ENCODE assay signal across 8 cellular contexts in genomic region chr2:87324335-87325049, GRCh38.
DNase-seq lines count a peak whose midpoint lies in the region; ATAC-seq, FAIRE-seq and TF ChIP-seq lines count a peak whose summit lies in the region.
"Not testable (repeated sequence)": the region's sequence is repeated elsewhere in the genome, so short reads cannot be mapped to it uniquely, and the experiment has no call there.

No MANE protein-coding gene starts in this region.

- not testable (repeated sequence) for H3K36me3 ChIP-seq in PC-9 (ENCODE audit: low read depth); endothelial cell of umbilical vein (ENCODE audit: control insufficient read depth in 2 of 2, extremely low read depth in 1 of 2, insufficient read depth in 2 of 2, low read length in 2 of 2); heart left ventricle

- peak overlapping the region; percentile 57 for H3K27ac ChIP-seq in PC-9
- H3K27ac ChIP-seq in endothelial cell of umbilical vein (ENCODE audit: insufficient read depth, low read depth, low read length); heart left ventricle: not testable (repeated sequence)

- not testable (repeated sequence) for TF ChIP-seq CTCF in PC-9 (conservative IDR thresholded peaks at IDR 0.05); endothelial cell of umbilical vein (IDR thresholded peaks at IDR 0.05; ENCODE audit: extremely low read depth in 1 of 2, insufficient read depth in 1 of 2, low read depth in 1 of 2, low read length in 2 of 2); heart left ventricle (IDR thresholded peaks at IDR 0.05)

- CTCF ChIA-PET in PC-9 (lab: Charles Lee); activated CD4-positive, alpha-beta memory T cell treated with anti-CD3 and anti-CD28 coated beads for 36 hours (lab: Charles Lee); endothelial cell of umbilical vein (lab: Charles Lee): not testable (repeated sequence)

- H3K4me3 Mint-ChIP-seq in activated CD4-positive, alpha-beta memory T cell treated with anti-CD3 and anti-CD28 coated beads for 36 hours, result peak overlapping the region; percentile 63
- H3K4me3 Mint-ChIP-seq in activated naive CD8-positive, alpha-beta T cell, result peak overlapping the region; percentile 27
- H3K4me3 Mint-ChIP-seq in natural killer cell treated with Interleukin-12 subunit alpha and Interleukin-12 subunit beta and Interleukin-15 and Interleukin-18, amount 100 ng/mL, for 72 hours, result peak overlapping the region; percentile 60
- H3K4me3 Mint-ChIP-seq in stimulated activated naive CD8-positive, alpha-beta T cell treated with anti-CD3 and anti-CD28 coated beads, Interleukin-15, Interleukin-2, amounts not matched to agents 100 ng/mL and 50 ng/mL, for 24 hours, result peak overlapping the region; percentile 64

- peak overlapping the region; percentile 37 for H3K4me2 ChIP-seq in PC-9
- not testable (repeated sequence) for H3K4me2 ChIP-seq in endothelial cell of umbilical vein (ENCODE audit: insufficient read depth, low read length)

- peak in 3 of 4 donors; percentile 45 to 71 (median 68) for ATAC-seq in heart left ventricle
- peak; percentile 76 to 81 for ATAC-seq in natural killer cell treated with Interleukin-12 subunit alpha and Interleukin-12 subunit beta and Interleukin-15 and Interleukin-18, amount 100 ng/mL, for 72 hours

- H4K20me1 ChIP-seq in PC-9 (ENCODE audit: insufficient read depth); endothelial cell of umbilical vein (replicated peaks; ENCODE audit: control insufficient read depth, extremely low read depth, insufficient read depth, low read length): not testable (repeated sequence)

- POLR2A ChIA-PET in PC-9 (lab: Charles Lee; ENCODE audit: unreplicated experiment); activated CD4-positive, alpha-beta memory T cell treated with anti-CD3 and anti-CD28 coated beads for 36 hours (lab: Charles Lee); endothelial cell of umbilical vein (lab: Charles Lee): not testable (repeated sequence)

- not testable (repeated sequence) for H3K36me3 Mint-ChIP-seq in activated CD4-positive, alpha-beta memory T cell treated with anti-CD3 and anti-CD28 coated beads for 36 hours; activated naive CD8-positive, alpha-beta T cell; natural killer cell treated with Interleukin-12 subunit alpha and Interleukin-12 subunit beta and Interleukin-15 and Interleukin-18, amount 100 ng/mL, for 72 hours; stimulated activated naive CD8-positive, alpha-beta T cell treated with anti-CD3 and anti-CD28 coated beads, Interleukin-15, Interleukin-2, amounts not matched to agents 100 ng/mL and 50 ng/mL, for 24 hours (ENCODE audit: low read depth)

- dilution Hi-C loops in endothelial cell of umbilical vein (cut with MboI; ENCODE audit: extremely low pct_ligation_motif_present, low sequenced_read_pairs), result not testable (repeated sequence)

- peaks cover 28% of the 10 kb centered on the region for H3K4me1 Mint-ChIP-seq in activated CD4-positive, alpha-beta memory T cell treated with anti-CD3 and anti-CD28 coated beads for 36 hours (ENCODE audit: low read depth)
- not testable (repeated sequence) for H3K4me1 Mint-ChIP-seq in activated naive CD8-positive, alpha-beta T cell (ENCODE audit: low read depth)
- H3K4me1 Mint-ChIP-seq in natural killer cell treated with Interleukin-12 subunit alpha and Interleukin-12 subunit beta and Interleukin-15 and Interleukin-18, amount 100 ng/mL, for 72 hours (ENCODE audit: low read depth in 2 of 2), result peaks cover 8 to 11% of the 10 kb centered on the region in 2 donors
- peaks cover 22% of the 10 kb centered on the region for H3K4me1 Mint-ChIP-seq in stimulated activated naive CD8-positive, alpha-beta T cell treated with anti-CD3 and anti-CD28 coated beads, Interleukin-15, Interleukin-2, amounts not matched to agents 100 ng/mL and 50 ng/mL, for 24 hours (ENCODE audit: low read depth)

- intact Hi-C loops in PC-9 (cut with micrococcal nuclease; ENCODE audit: unreplicated experiment); activated CD4-positive, alpha-beta memory T cell treated with anti-CD3 and anti-CD28 coated beads for 36 hours (cut with micrococcal nuclease); endothelial cell of umbilical vein (cut with micrococcal nuclease); heart left ventricle (cut with DNase I): not testable (repeated sequence)

- H3K9me3 Mint-ChIP-seq in activated CD4-positive, alpha-beta memory T cell treated with anti-CD3 and anti-CD28 coated beads for 36 hours; activated naive CD8-positive, alpha-beta T cell (ENCODE audit: low read depth); natural killer cell treated with Interleukin-12 subunit alpha and Interleukin-12 subunit beta and Interleukin-15 and Interleukin-18, amount 100 ng/mL, for 72 hours; stimulated activated naive CD8-positive, alpha-beta T cell treated with anti-CD3 and anti-CD28 coated beads, Interleukin-15, Interleukin-2, amounts not matched to agents 100 ng/mL and 50 ng/mL, for 24 hours: not testable (repeated sequence)

- not testable (repeated sequence) for H3K9me1 ChIP-seq in endothelial cell of umbilical vein (replicated peaks; ENCODE audit: control insufficient read depth, extremely low read depth, insufficient read depth, low read length)

- H3F3A ChIP-seq in PC-9 (ENCODE audit: insufficient read depth, low read depth), result not testable (repeated sequence)

- not testable (repeated sequence) for H3K9me3 ChIP-seq in PC-9 (ENCODE audit: insufficient read depth, low read depth); endothelial cell of umbilical vein (replicated peaks; ENCODE audit: control insufficient read depth, insufficient read depth, low read length); heart left ventricle

- H3K4me3 ChIP-seq in PC-9; endothelial cell of umbilical vein (replicated peaks in 1 of 3; ENCODE audit: insufficient read depth in 1 of 3, low read depth in 1 of 3, low read length in 3 of 3); heart left ventricle: not testable (repeated sequence)

- H3K9me2 ChIP-seq in PC-9 (ENCODE audit: insufficient read depth), result not testable (repeated sequence)

- not testable (repeated sequence) for H3K9ac ChIP-seq in endothelial cell of umbilical vein (replicated peaks; ENCODE audit: extremely low read depth, insufficient read depth, low read length)

- WGBS in heart left ventricle, 4 donors, result 18 to 71% (median 34%) methylated on average over 3 to 6 of the region's 6 CpGs

- H3K4me1 ChIP-seq in PC-9 (replicated peaks; ENCODE audit: insufficient read depth), result peaks cover 12% of the 10 kb centered on the region
- not testable (repeated sequence) for H3K4me1 ChIP-seq in endothelial cell of umbilical vein (ENCODE audit: control insufficient read depth, extremely low read depth, insufficient read depth, low read length); heart left ventricle

- H2AFZ ChIP-seq in PC-9; endothelial cell of umbilical vein (ENCODE audit: low read depth, low read length): not testable (repeated sequence)

- BruUV-seq in PC-9 (replicated peaks; lab: Mats Ljungman, UMichigan); endothelial cell of umbilical vein (replicated peaks; lab: Mats Ljungman, UMichigan): not testable (repeated sequence)

- DNase-seq in EH (ENCODE audit: low read depth) (peak; percentile 10), endothelial cell of umbilical vein (ENCODE audit: low read depth, low spot score) (peak; percentile 1)
- DNase-seq in PC-9; activated CD4-positive, alpha-beta memory T cell treated with anti-CD3 and anti-CD28 coated beads for 36 hours; heart left ventricle; natural killer cell treated with Interleukin-12 subunit alpha and Interleukin-12 subunit beta and Interleukin-15 and Interleukin-18, amount 100 ng/mL, for 72 hours (ENCODE audit: low spot score): not testable (repeated sequence)

- not testable (repeated sequence) for H3K27me3 ChIP-seq in PC-9 (ENCODE audit: insufficient read depth, low read depth); endothelial cell of umbilical vein (ENCODE audit: control insufficient read depth in 2 of 2, insufficient read depth in 2 of 2, low read length in 2 of 2); heart left ventricle

- not testable (repeated sequence) for FAIRE-seq in endothelial cell of umbilical vein (lab: Jason Lieb, UNC)

- H3K27ac Mint-ChIP-seq in activated CD4-positive, alpha-beta memory T cell treated with anti-CD3 and anti-CD28 coated beads for 36 hours, result peak overlapping the region; percentile 92
- peak overlapping the region; percentile 92 for H3K27ac Mint-ChIP-seq in activated naive CD8-positive, alpha-beta T cell
- peak overlapping the region; percentile 52 to 55 for H3K27ac Mint-ChIP-seq in natural killer cell treated with Interleukin-12 subunit alpha and Interleukin-12 subunit beta and Interleukin-15 and Interleukin-18, amount 100 ng/mL, for 72 hours
- peak overlapping the region; percentile 78 for H3K27ac Mint-ChIP-seq in stimulated activated naive CD8-positive, alpha-beta T cell treated with anti-CD3 and anti-CD28 coated beads, Interleukin-15, Interleukin-2, amounts not matched to agents 100 ng/mL and 50 ng/mL, for 24 hours

- not testable (repeated sequence) for H3K27me3 Mint-ChIP-seq in activated CD4-positive, alpha-beta memory T cell treated with anti-CD3 and anti-CD28 coated beads for 36 hours; activated naive CD8-positive, alpha-beta T cell; natural killer cell treated with Interleukin-12 subunit alpha and Interleukin-12 subunit beta and Interleukin-15 and Interleukin-18, amount 100 ng/mL, for 72 hours; stimulated activated naive CD8-positive, alpha-beta T cell treated with anti-CD3 and anti-CD28 coated beads, Interleukin-15, Interleukin-2, amounts not matched to agents 100 ng/mL and 50 ng/mL, for 24 hours

- H3K79me2 ChIP-seq in PC-9 (ENCODE audit: low read depth); endothelial cell of umbilical vein (ENCODE audit: control insufficient read depth, insufficient read depth, low read length): not testable (repeated sequence)

- not testable (repeated sequence) for TF ChIP-seq POLR2A in endothelial cell of umbilical vein (IDR thresholded peaks at IDR 0.05; ENCODE audit: low read depth, low read length); heart left ventricle (IDR thresholded peaks at IDR 0.05)
